1 cellular context compared by ENCODE assay signal in the genomic region with DNA sequence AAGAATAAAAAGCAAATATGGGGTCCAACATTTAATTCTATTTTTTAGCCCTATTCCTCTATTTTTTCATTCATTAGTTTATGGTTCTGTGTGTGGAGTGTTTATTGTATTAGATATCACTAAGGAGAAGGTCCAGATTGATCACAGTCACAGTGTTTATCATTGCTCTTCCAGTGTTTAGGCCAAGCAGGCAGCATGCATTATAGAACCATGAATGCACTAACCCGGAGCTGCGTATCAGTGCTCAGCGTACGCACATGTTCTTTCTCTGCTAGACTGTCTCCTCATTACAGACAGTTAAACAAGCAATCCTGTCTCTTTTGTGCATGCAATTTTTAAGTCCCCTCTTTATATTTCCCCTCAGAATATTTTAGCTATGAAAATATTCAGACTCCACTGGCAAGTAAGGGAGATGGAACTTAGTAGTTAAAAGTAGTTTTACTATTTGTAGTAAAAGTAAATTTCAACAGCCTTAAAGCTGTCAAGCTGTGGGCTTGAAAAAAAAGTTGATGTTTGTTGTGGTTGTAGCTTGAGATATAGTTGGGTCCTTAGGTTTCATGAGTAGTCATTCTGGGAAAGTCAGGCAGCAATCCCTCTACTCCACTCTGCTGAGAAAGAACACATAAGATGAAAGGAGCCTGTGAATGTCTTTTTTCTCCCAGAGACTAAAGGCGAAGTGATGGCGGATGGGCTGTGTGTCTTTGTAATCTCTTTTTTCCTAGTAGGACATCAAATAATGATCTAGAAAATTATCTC.
A peak's percentile ranks its signal among the peaks of the same experiment; 100 is the strongest.
TF ChIP-seq lines count a peak whose summit lies in the region.

No MANE protein-coding gene starts in this region.

TF ChIP-seq in GM12878, 131 proteins besides CTCF, POLR2A, EP300 and RAD21 (continued from another document and continues in another):
- TF ChIP-seq, protein P1, sequence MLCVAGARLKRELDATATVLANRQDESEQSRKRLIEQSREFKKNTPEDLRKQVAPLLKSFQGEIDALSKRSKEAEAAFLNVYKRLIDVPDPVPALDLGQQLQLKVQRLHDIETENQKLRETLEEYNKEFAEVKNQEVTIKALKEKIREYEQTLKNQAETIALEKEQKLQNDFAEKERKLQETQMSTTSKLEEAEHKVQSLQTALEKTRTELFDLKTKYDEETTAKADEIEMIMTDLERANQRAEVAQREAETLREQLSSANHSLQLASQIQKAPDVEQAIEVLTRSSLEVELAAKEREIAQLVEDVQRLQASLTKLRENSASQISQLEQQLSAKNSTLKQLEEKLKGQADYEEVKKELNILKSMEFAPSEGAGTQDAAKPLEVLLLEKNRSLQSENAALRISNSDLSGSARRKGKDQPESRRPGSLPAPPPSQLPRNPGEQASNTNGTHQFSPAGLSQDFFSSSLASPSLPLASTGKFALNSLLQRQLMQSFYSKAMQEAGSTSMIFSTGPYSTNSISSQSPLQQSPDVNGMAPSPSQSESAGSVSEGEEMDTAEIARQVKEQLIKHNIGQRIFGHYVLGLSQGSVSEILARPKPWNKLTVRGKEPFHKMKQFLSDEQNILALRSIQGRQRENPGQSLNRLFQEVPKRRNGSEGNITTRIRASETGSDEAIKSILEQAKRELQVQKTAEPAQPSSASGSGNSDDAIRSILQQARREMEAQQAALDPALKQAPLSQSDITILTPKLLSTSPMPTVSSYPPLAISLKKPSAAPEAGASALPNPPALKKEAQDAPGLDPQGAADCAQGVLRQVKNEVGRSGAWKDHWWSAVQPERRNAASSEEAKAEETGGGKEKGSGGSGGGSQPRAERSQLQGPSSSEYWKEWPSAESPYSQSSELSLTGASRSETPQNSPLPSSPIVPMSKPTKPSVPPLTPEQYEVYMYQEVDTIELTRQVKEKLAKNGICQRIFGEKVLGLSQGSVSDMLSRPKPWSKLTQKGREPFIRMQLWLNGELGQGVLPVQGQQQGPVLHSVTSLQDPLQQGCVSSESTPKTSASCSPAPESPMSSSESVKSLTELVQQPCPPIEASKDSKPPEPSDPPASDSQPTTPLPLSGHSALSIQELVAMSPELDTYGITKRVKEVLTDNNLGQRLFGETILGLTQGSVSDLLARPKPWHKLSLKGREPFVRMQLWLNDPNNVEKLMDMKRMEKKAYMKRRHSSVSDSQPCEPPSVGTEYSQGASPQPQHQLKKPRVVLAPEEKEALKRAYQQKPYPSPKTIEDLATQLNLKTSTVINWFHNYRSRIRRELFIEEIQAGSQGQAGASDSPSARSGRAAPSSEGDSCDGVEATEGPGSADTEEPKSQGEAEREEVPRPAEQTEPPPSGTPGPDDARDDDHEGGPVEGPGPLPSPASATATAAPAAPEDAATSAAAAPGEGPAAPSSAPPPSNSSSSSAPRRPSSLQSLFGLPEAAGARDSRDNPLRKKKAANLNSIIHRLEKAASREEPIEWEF (IDR thresholded peaks at IDR 0.05; ENCODE audit: insufficient replicate concordance, low read depth, low read length): no peak
- TF ChIP-seq, protein P2, sequence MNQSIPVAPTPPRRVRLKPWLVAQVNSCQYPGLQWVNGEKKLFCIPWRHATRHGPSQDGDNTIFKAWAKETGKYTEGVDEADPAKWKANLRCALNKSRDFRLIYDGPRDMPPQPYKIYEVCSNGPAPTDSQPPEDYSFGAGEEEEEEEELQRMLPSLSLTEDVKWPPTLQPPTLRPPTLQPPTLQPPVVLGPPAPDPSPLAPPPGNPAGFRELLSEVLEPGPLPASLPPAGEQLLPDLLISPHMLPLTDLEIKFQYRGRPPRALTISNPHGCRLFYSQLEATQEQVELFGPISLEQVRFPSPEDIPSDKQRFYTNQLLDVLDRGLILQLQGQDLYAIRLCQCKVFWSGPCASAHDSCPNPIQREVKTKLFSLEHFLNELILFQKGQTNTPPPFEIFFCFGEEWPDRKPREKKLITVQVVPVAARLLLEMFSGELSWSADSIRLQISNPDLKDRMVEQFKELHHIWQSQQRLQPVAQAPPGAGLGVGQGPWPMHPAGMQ (IDR thresholded peaks at IDR 0.05; ENCODE audit: borderline replicate concordance): no peak
- TF ChIP-seq, protein P3, sequence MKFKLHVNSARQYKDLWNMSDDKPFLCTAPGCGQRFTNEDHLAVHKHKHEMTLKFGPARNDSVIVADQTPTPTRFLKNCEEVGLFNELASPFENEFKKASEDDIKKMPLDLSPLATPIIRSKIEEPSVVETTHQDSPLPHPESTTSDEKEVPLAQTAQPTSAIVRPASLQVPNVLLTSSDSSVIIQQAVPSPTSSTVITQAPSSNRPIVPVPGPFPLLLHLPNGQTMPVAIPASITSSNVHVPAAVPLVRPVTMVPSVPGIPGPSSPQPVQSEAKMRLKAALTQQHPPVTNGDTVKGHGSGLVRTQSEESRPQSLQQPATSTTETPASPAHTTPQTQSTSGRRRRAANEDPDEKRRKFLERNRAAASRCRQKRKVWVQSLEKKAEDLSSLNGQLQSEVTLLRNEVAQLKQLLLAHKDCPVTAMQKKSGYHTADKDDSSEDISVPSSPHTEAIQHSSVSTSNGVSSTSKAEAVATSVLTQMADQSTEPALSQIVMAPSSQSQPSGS (IDR thresholded peaks at IDR 0.05; ENCODE audit: low read length): peak; percentile 61; the same call in 1 of the 2 replicates
- TF ChIP-seq HDAC6 (IDR thresholded peaks at IDR 0.05; ENCODE audit: unreplicated experiment) (no peak), TCF12 (IDR thresholded peaks at IDR 0.05; ENCODE audit: low read depth, low read length) (no peak), CHD2 (IDR thresholded peaks at IDR 0.05; ENCODE audit: borderline replicate concordance, low read depth, low read length) (no peak), RCOR1 (conservative IDR thresholded peaks at IDR 0.05; ENCODE audit: low read depth, low read length) (no peak), JUNB (IDR thresholded peaks at IDR 0.05) (peak; percentile 64), ZNF384 (IDR thresholded peaks at IDR 0.05; ENCODE audit: borderline replicate concordance, low read depth, low read length) (no peak), NR2C2 (IDR thresholded peaks at IDR 0.05; ENCODE audit: borderline replicate concordance, control insufficient read depth, insufficient read length, low read depth) (no peak), FOXK2 (IDR thresholded peaks at IDR 0.05) (no peak), NFYA (IDR thresholded peaks at IDR 0.05; ENCODE audit: borderline replicate concordance, low read depth, low read length) (no peak), MEF2B (IDR thresholded peaks at IDR 0.05; ENCODE audit: partially characterized antibody, poor library complexity, severe bottlenecking) (no peak), KDM1A (IDR thresholded peaks at IDR 0.05; ENCODE audit: borderline replicate concordance) (no peak), NFIC (IDR thresholded peaks at IDR 0.05; ENCODE audit: low read depth, low read length) (peak; percentile 76), HCFC1 (IDR thresholded peaks at IDR 0.05; ENCODE audit: low read length) (no peak), PAX8 (IDR thresholded peaks at IDR 0.05) (no peak), POU2F2 (IDR thresholded peaks at IDR 0.05; ENCODE audit: borderline replicate concordance, low read depth, low read length) (no peak), NFXL1 (IDR thresholded peaks at IDR 0.05; ENCODE audit: borderline replicate concordance) (no peak), ZNF24 (IDR thresholded peaks at IDR 0.05) (no peak), SREBF1 (IDR thresholded peaks at IDR 0.05; ENCODE audit: low read length) (no peak), RAD51 (IDR thresholded peaks at IDR 0.05) (no peak), SMC3 (IDR thresholded peaks at IDR 0.05; ENCODE audit: borderline replicate concordance, low read length) (peak; percentile 10; the same call in 1 of the 2 replicates), ZNF207 (IDR thresholded peaks at IDR 0.05; ENCODE audit: borderline replicate concordance) (no peak), TCF7 (IDR thresholded peaks at IDR 0.05; ENCODE audit: borderline replicate concordance) (peak; percentile 93), BCL11A (IDR thresholded peaks at IDR 0.05; ENCODE audit: low read depth, low read length) (peak; percentile 49; the same call in 1 of the 2 replicates)
- TF ChIP-seq, protein P4, sequence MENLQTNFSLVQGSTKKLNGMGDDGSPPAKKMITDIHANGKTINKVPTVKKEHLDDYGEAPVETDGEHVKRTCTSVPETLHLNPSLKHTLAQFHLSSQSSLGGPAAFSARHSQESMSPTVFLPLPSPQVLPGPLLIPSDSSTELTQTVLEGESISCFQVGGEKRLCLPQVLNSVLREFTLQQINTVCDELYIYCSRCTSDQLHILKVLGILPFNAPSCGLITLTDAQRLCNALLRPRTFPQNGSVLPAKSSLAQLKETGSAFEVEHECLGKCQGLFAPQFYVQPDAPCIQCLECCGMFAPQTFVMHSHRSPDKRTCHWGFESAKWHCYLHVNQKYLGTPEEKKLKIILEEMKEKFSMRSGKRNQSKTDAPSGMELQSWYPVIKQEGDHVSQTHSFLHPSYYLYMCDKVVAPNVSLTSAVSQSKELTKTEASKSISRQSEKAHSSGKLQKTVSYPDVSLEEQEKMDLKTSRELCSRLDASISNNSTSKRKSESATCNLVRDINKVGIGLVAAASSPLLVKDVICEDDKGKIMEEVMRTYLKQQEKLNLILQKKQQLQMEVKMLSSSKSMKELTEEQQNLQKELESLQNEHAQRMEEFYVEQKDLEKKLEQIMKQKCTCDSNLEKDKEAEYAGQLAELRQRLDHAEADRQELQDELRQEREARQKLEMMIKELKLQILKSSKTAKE (IDR thresholded peaks at IDR 0.05; ENCODE audit: low read depth, poor library complexity, severe bottlenecking): no peak
- TF ChIP-seq, protein P5, sequence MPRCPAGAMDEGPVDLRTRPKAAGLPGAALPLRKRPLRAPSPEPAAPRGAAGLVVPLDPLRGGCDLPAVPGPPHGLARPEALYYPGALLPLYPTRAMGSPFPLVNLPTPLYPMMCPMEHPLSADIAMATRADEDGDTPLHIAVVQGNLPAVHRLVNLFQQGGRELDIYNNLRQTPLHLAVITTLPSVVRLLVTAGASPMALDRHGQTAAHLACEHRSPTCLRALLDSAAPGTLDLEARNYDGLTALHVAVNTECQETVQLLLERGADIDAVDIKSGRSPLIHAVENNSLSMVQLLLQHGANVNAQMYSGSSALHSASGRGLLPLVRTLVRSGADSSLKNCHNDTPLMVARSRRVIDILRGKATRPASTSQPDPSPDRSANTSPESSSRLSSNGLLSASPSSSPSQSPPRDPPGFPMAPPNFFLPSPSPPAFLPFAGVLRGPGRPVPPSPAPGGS (IDR thresholded peaks at IDR 0.05; ENCODE audit: borderline replicate concordance, insufficient read depth, low read depth, low read length, poor library complexity, severe bottlenecking): no peak
- TF ChIP-seq, protein P6, sequence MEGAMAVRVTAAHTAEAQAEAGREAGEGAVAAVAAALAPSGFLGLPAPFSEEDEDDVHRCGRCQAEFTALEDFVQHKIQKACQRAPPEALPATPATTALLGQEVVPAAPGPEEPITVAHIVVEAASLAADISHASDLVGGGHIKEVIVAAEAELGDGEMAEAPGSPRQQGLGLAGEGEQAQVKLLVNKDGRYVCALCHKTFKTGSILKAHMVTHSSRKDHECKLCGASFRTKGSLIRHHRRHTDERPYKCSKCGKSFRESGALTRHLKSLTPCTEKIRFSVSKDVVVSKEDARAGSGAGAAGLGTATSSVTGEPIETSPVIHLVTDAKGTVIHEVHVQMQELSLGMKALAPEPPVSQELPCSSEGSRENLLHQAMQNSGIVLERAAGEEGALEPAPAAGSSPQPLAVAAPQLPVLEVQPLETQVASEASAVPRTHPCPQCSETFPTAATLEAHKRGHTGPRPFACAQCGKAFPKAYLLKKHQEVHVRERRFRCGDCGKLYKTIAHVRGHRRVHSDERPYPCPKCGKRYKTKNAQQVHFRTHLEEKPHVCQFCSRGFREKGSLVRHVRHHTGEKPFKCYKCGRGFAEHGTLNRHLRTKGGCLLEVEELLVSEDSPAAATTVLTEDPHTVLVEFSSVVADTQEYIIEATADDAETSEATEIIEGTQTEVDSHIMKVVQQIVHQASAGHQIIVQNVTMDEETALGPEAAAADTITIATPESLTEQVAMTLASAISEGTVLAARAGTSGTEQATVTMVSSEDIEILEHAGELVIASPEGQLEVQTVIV (IDR thresholded peaks at IDR 0.05; ENCODE audit: borderline replicate concordance, partially characterized antibody): no peak
- TF ChIP-seq, protein P7, sequence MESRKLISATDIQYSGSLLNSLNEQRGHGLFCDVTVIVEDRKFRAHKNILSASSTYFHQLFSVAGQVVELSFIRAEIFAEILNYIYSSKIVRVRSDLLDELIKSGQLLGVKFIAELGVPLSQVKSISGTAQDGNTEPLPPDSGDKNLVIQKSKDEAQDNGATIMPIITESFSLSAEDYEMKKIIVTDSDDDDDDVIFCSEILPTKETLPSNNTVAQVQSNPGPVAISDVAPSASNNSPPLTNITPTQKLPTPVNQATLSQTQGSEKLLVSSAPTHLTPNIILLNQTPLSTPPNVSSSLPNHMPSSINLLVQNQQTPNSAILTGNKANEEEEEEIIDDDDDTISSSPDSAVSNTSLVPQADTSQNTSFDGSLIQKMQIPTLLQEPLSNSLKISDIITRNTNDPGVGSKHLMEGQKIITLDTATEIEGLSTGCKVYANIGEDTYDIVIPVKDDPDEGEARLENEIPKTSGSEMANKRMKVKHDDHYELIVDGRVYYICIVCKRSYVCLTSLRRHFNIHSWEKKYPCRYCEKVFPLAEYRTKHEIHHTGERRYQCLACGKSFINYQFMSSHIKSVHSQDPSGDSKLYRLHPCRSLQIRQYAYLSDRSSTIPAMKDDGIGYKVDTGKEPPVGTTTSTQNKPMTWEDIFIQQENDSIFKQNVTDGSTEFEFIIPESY (IDR thresholded peaks at IDR 0.05): no peak
- TF ChIP-seq, protein P8, sequence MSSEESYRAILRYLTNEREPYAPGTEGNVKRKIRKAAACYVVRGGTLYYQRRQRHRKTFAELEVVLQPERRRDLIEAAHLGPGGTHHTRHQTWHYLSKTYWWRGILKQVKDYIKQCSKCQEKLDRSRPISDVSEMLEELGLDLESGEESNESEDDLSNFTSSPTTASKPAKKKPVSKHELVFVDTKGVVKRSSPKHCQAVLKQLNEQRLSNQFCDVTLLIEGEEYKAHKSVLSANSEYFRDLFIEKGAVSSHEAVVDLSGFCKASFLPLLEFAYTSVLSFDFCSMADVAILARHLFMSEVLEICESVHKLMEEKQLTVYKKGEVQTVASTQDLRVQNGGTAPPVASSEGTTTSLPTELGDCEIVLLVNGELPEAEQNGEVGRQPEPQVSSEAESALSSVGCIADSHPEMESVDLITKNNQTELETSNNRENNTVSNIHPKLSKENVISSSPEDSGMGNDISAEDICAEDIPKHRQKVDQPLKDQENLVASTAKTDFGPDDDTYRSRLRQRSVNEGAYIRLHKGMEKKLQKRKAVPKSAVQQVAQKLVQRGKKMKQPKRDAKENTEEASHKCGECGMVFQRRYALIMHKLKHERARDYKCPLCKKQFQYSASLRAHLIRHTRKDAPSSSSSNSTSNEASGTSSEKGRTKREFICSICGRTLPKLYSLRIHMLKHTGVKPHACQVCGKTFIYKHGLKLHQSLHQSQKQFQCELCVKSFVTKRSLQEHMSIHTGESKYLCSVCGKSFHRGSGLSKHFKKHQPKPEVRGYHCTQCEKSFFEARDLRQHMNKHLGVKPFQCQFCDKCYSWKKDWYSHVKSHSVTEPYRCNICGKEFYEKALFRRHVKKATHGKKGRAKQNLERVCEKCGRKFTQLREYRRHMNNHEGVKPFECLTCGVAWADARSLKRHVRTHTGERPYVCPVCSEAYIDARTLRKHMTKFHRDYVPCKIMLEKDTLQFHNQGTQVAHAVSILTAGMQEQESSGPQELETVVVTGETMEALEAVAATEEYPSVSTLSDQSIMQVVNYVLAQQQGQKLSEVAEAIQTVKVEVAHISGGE (CRISPR knock-in tag; IDR thresholded peaks at IDR 0.05): no peak
- TF ChIP-seq, protein P9, sequence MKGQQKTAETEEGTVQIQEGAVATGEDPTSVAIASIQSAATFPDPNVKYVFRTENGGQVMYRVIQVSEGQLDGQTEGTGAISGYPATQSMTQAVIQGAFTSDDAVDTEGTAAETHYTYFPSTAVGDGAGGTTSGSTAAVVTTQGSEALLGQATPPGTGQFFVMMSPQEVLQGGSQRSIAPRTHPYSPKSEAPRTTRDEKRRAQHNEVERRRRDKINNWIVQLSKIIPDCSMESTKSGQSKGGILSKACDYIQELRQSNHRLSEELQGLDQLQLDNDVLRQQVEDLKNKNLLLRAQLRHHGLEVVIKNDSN (IDR thresholded peaks at IDR 0.05; ENCODE audit: borderline replicate concordance, extremely low read length, insufficient read depth, low read depth, low read length): no peak
